In genomic region chr11:115408036-115408911, GRCh38 we compare ENCODE assay signal across 13 cellular contexts.
DNase-seq lines count a peak whose midpoint lies in the region; ATAC-seq and TF ChIP-seq lines count a peak whose summit lies in the region.
"Had no signal": no experiment of that assay in that cellular context is flagged by ENCODE, and none has a peak within 500 bp of the region (broad histone marks: within the 10 kb centered on the region; RNA-seq: fewer than 3 reads in every experiment).

No MANE protein-coding gene starts in this region.

- whole genome bisulfite sequencing in right cardiac atrium = 35% methylated on average over 3 of the region's 3 CpGs
- WGBS in psoas muscle, 3 donors = 12 to 15% (median 13%) methylated on average over 3 of the region's 3 CpGs
- WGBS in lower leg skin, 2 donors = 23 to 34% methylated on average over 3 of the region's 3 CpGs
- 14% methylated on average over 3 of the region's 3 CpGs for WGBS in suprapubic skin

- H3K27me3 Mint-ChIP-seq in MCF 10A (ENCODE audit: insufficient read depth, unreplicated experiment) = peaks cover 57% of the 10 kb centered on the region

- TF ChIP-seq EP300 in suprapubic skin (IDR thresholded peaks at IDR 0.05) = no peak

- DNase-seq in COLO829 (ENCODE audit: low spot score) = peak; percentile 13
- DNase-seq in right cardiac atrium = no peak
- no peak for DNase-seq in psoas muscle
- DNase-seq in lower leg skin (ENCODE audit: low spot score in 2 of 2) = no peak
- no peak for DNase-seq in MCF 10A (ENCODE audit: unreplicated experiment)
- no peak for DNase-seq in NCI-H187 (lab: John Stamatoyannopoulos, UW)
- DNase-seq in suprapubic skin (ENCODE audit: low spot score in 2 of 2) = no peak
- DNase-seq: activated CD4-positive, alpha-beta memory T cell treated with anti-CD3 and anti-CD28 coated beads, Interleukin-2, amount 10 ng/mL, durations not matched to agents 7 days and 5 days; natural killer cell; spleen; T-helper 9 cell had no signal

- no peaks in the 10 kb centered on the region for H3K9me3 Mint-ChIP-seq in MCF 10A (ENCODE audit: unreplicated experiment)
- H3K9me3 Mint-ChIP-seq: activated CD4-positive, alpha-beta memory T cell treated with anti-CD3 and anti-CD28 coated beads, Interleukin-2, amount 10 ng/mL, durations not matched to agents 7 days and 5 days; natural killer cell had no signal

- no peak overlapping the region for H2AFZ ChIP-seq in OCI-LY3 (ENCODE audit: low read depth, low read length)

- H4K20me1 ChIP-seq in OCI-LY3 (ENCODE audit: insufficient read depth, low read length) = no peaks in the 10 kb centered on the region

- H3K27ac Mint-ChIP-seq in MCF 10A (ENCODE audit: low read depth, unreplicated experiment) = no peak overlapping the region
- H3K27ac Mint-ChIP-seq: activated CD4-positive, alpha-beta memory T cell treated with anti-CD3 and anti-CD28 coated beads, Interleukin-2, amount 10 ng/mL, durations not matched to agents 7 days and 5 days; natural killer cell had no signal

- H3K36me3 Mint-ChIP-seq in MCF 10A (ENCODE audit: insufficient read depth, unreplicated experiment) = no peaks in the 10 kb centered on the region
- H3K36me3 Mint-ChIP-seq: natural killer cell had no signal

- TF ChIP-seq CTCF in OCI-LY3 (IDR thresholded peaks at IDR 0.05; ENCODE audit: low read depth, low read length) = no peak
- TF ChIP-seq CTCF in psoas muscle (IDR thresholded peaks at IDR 0.05) = no peak
- TF ChIP-seq CTCF in lower leg skin (IDR thresholded peaks at IDR 0.05) = no peak
- TF ChIP-seq CTCF in MCF 10A (IDR thresholded peaks at IDR 0.05; ENCODE audit: unreplicated experiment) = no peak
- TF ChIP-seq CTCF in suprapubic skin (IDR thresholded peaks at IDR 0.05) = no peak

- peak; percentile 77 to 92 for ATAC-seq in right cardiac atrium
- ATAC-seq in psoas muscle = peak in 3 of 4 donors; percentile 55 to 73 (median 61)
- ATAC-seq: esophagus mucosa, natural killer cell had no signal

- no peak overlapping the region for H3K4me3 Mint-ChIP-seq in MCF 10A (ENCODE audit: unreplicated experiment)
- H3K4me3 Mint-ChIP-seq: activated CD4-positive, alpha-beta memory T cell treated with anti-CD3 and anti-CD28 coated beads, Interleukin-2, amount 10 ng/mL, durations not matched to agents 7 days and 5 days; natural killer cell had no signal

- H3K9ac ChIP-seq in OCI-LY3 (ENCODE audit: low read length) = no peak overlapping the region

- no peaks in the 10 kb centered on the region for H3K4me1 Mint-ChIP-seq in MCF 10A (ENCODE audit: insufficient read depth, unreplicated experiment)
- H3K4me1 Mint-ChIP-seq: activated CD4-positive, alpha-beta memory T cell treated with anti-CD3 and anti-CD28 coated beads, Interleukin-2, amount 10 ng/mL, durations not matched to agents 7 days and 5 days; natural killer cell had no signal

- POLR2A ChIA-PET in MCF 10A (lab: Yijun Ruan, JAX) = interaction anchor here (0.6 kb wide), 1 partner anchor 69 kb away, joined by 3 read pairs; no protein-coding TSS in a partner anchor

- H3K27me3 ChIP-seq in OCI-LY3 (ENCODE audit: low read depth, low read length) (peaks cover 5% of the 10 kb centered on the region; the same call in 1 of the 2 replicates), right cardiac atrium (ENCODE audit: control insufficient read depth, insufficient read depth) (no peaks in the 10 kb centered on the region), psoas muscle (ENCODE audit: insufficient read depth in 3 of 3, low read length in 2 of 3) (no peaks in the 10 kb centered on the region), suprapubic skin (no peaks in the 10 kb centered on the region)

- H3K27ac ChIP-seq in OCI-LY3 (ENCODE audit: low read length) = no peak overlapping the region
- H3K27ac ChIP-seq in right cardiac atrium (ENCODE audit: low read length) = no peak overlapping the region
- no peak overlapping the region for H3K27ac ChIP-seq in psoas muscle
- H3K27ac ChIP-seq in suprapubic skin = no peak overlapping the region
- H3K27ac ChIP-seq: spleen had no signal

- H3K36me3 ChIP-seq in OCI-LY3 (replicated peaks; ENCODE audit: low read depth, low read length) (no peaks in the 10 kb centered on the region), psoas muscle (ENCODE audit: insufficient read depth in 1 of 2, low read depth in 1 of 2) (no peaks in the 10 kb centered on the region), suprapubic skin (no peaks in the 10 kb centered on the region)
- H3K36me3 ChIP-seq: spleen had no signal

- no TSS peak for BruUV-seq in MCF 10A (replicated peaks; lab: Mats Ljungman, UMichigan)

- H3K79me2 ChIP-seq in OCI-LY3 (ENCODE audit: low read length) = no peaks in the 10 kb centered on the region

- peaks cover 14% of the 10 kb centered on the region for H3K4me1 ChIP-seq in OCI-LY3 (ENCODE audit: low read length)
- H3K4me1 ChIP-seq in right cardiac atrium (ENCODE audit: control insufficient read depth, insufficient read depth, low read length) = no peaks in the 10 kb centered on the region
- peaks cover 20% of the 10 kb centered on the region for H3K4me1 ChIP-seq in psoas muscle
- H3K4me1 ChIP-seq in suprapubic skin = peaks cover 6% of the 10 kb centered on the region
- H3K4me1 ChIP-seq: spleen had no signal

- no peak for TF ChIP-seq POLR2A in lower leg skin (IDR thresholded peaks at IDR 0.05)
- no peak for TF ChIP-seq POLR2A in suprapubic skin (IDR thresholded peaks at IDR 0.05)

- CTCF ChIA-PET in MCF 10A (lab: Yijun Ruan, JAX) = no interaction called here

- H3K9me3 ChIP-seq in OCI-LY3 (ENCODE audit: insufficient read depth, low read length) (no peaks in the 10 kb centered on the region), right cardiac atrium (ENCODE audit: control insufficient read depth, low read length) (no peaks in the 10 kb centered on the region), psoas muscle (no peaks in the 10 kb centered on the region), suprapubic skin (no peaks in the 10 kb centered on the region)
- H3K9me3 ChIP-seq: spleen had no signal

- no peak overlapping the region for H3K4me3 ChIP-seq in OCI-LY3 (ENCODE audit: low read length)
- no peak overlapping the region for H3K4me3 ChIP-seq in right cardiac atrium (ENCODE audit: low read length)
- no peak overlapping the region for H3K4me3 ChIP-seq in psoas muscle
- H3K4me3 ChIP-seq in lower leg skin (ENCODE audit: low read depth, poor library complexity, severe bottlenecking) = no peak overlapping the region
- H3K4me3 ChIP-seq in suprapubic skin = no peak overlapping the region
- H3K4me3 ChIP-seq: spleen had no signal

- H3K4me2 ChIP-seq in OCI-LY3 (ENCODE audit: low read length) = peak overlapping the region; percentile 29; the same call in 1 of the 2 replicates

- intact Hi-C loops in right cardiac atrium (cut with DNase I) (no loop called here), psoas muscle (cut with DNase I) (no loop called here), lower leg skin (cut with DNase I; ENCODE audit: low total_unique reads) (no loop called here), MCF 10A (cut with micrococcal nuclease) (no loop called here)
